16 cellular contexts compared by ENCODE assay signal in the genomic region with DNA sequence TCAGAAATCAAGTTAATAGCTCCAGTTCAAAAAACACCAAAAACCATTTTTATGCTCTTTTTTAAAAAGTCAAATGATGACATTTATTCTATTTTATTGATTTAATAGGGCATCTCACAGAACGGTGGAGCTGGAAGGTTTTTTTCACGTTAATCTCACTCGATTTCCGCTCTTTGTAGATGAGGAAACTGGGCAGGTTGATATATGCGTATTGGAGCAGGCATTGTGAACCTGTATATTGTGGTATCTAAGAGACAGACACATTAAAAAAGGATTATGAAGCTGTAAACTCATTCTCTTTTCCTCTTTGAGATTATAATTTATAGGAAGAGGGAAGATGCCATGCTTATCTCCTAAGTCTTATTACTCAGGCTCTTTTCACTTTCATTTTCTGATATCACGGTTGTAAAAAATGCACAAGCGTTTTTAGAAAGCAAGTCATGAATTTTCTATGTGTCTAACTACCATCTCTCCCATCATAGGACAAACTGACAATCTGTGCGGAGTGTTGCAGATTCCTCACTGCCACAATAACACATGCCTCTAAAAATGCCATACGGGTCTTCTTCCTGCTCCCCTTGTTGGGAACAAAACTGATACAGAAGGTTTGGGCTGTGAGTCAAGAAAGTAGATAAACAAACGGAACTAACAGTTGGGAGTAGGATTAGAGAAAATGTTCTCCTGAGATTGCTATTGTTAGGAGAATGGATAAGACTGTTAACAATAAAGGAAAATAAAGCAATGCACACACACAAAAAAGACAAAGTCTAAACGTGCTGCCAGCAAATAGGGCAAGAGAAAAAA.
A peak's percentile ranks its signal among the peaks of the same experiment; 100 is the strongest.
DNase-seq lines count a peak whose midpoint lies in the region; ATAC-seq and TF ChIP-seq lines count a peak whose summit lies in the region.
"Had no signal": no experiment of that assay in that cellular context is flagged by ENCODE, and none has a peak within 500 bp of the region (broad histone marks: within the 10 kb centered on the region; RNA-seq: fewer than 3 reads in every experiment).

No MANE protein-coding gene starts in this region.

- H3K4me1 ChIP-seq in GM23338 (ENCODE audit: insufficient read depth) = peaks cover 16% of the 10 kb centered on the region
- H3K4me1 ChIP-seq in PC-9 (replicated peaks; ENCODE audit: insufficient read depth) = no peaks in the 10 kb centered on the region
- H3K4me1 ChIP-seq in endodermal cell (ENCODE audit: control insufficient read depth, insufficient read depth, low read length) = no peaks in the 10 kb centered on the region
- peaks cover 0 to 2% of the 10 kb centered on the region in 2 donors for H3K4me1 ChIP-seq in neuronal stem cell (ENCODE audit: control insufficient read depth in 2 of 2, insufficient read depth in 1 of 2, low read depth in 1 of 2, low read length in 2 of 2)

- no peaks in the 10 kb centered on the region for H3K27me3 ChIP-seq in GM23338 (ENCODE audit: insufficient read depth)
- no peaks in the 10 kb centered on the region for H3K27me3 ChIP-seq in PC-9 (ENCODE audit: insufficient read depth, low read depth)
- no peaks in the 10 kb centered on the region for H3K27me3 ChIP-seq in endodermal cell (ENCODE audit: control insufficient read depth, insufficient read depth, low read length, poor library complexity, severe bottlenecking)
- H3K27me3 ChIP-seq in neuronal stem cell (ENCODE audit: control insufficient read depth in 3 of 3, insufficient read depth in 3 of 3, low read depth in 1 of 3, low read length in 3 of 3) = no peaks in the 10 kb centered on the region
- H3K27me3 ChIP-seq: ovary had no signal

- H3K27ac ChIP-seq in GM23338 (ENCODE audit: low read depth) = no peak overlapping the region
- no peak overlapping the region for H3K27ac ChIP-seq in PC-9
- H3K27ac ChIP-seq in endodermal cell (ENCODE audit: low read depth, low read length) = no peak overlapping the region
- H3K27ac ChIP-seq in neuronal stem cell (replicated peaks; ENCODE audit: low read length) = no peak overlapping the region
- H3K27ac ChIP-seq: ovary, skin epidermis had no signal

- no peak overlapping the region for H2BK15ac ChIP-seq in neuronal stem cell (ENCODE audit: low read length)

- no peak overlapping the region for H3K23ac ChIP-seq in neuronal stem cell (ENCODE audit: low read depth, low read length, poor library complexity)

- H3K9me3 ChIP-seq in PC-9 (ENCODE audit: insufficient read depth, low read depth) = no peaks in the 10 kb centered on the region; the same call in 1 of the 2 replicates
- peaks cover 25% of the 10 kb centered on the region for H3K9me3 ChIP-seq in endodermal cell (ENCODE audit: control insufficient read depth, low read length)
- peaks cover 3 to 10% of the 10 kb centered on the region in 2 donors for H3K9me3 ChIP-seq in neuronal stem cell (replicated peaks in 1 of 2; ENCODE audit: control insufficient read depth in 2 of 2, insufficient read depth in 1 of 2, low read depth in 1 of 2, low read length in 2 of 2)
- H3K9me3 ChIP-seq: ovary had no signal

- H3K4me2 ChIP-seq in GM23338 = no peak overlapping the region; the same call in 1 of the 2 replicates
- H3K4me2 ChIP-seq in PC-9 = peak overlapping the region; percentile 46
- H3K4me2 ChIP-seq in neuronal stem cell (ENCODE audit: insufficient read depth, low read length, poor library complexity, severe bottlenecking) = no peak overlapping the region

- peaks cover 12% of the 10 kb centered on the region; the same call in 2 of the 3 replicates for H3K36me3 Mint-ChIP-seq in GM23338 (ENCODE audit: low read depth)
- H3K36me3 Mint-ChIP-seq in endodermal cell (ENCODE audit: low read depth) = peaks cover 2% of the 10 kb centered on the region
- no peaks in the 10 kb centered on the region for H3K36me3 Mint-ChIP-seq in activated T-cell treated with anti-CD3 and anti-CD28 coated beads, Interleukin-2, amount 50 U/mL, for 24 hours (ENCODE audit: low read depth)
- H3K36me3 Mint-ChIP-seq: activated naive CD4-positive, alpha-beta T cell treated with anti-CD3 and anti-CD28 coated beads, Interleukin-2, amount 10 ng/mL, durations not matched to agents 7 days and 5 days; CD14-positive monocyte; stimulated activated naive B cell treated with anti-CD40 and anti-IgM and Interleukin-4, amounts not matched to agents 10 μg/mL and 1 μg/mL and 100 μg/mL, for 72 hours had no signal

- H2BK120ac ChIP-seq in neuronal stem cell (ENCODE audit: low read depth, low read length) = no peak overlapping the region

- H3K4me3 Mint-ChIP-seq in GM23338 (no peak overlapping the region), endodermal cell (peak overlapping the region; percentile 3)
- H3K4me3 Mint-ChIP-seq in activated T-cell treated with anti-CD3 and anti-CD28 coated beads, Interleukin-2, amount 50 U/mL, for 24 hours = no peak overlapping the region
- H3K4me3 Mint-ChIP-seq: activated naive CD4-positive, alpha-beta T cell treated with anti-CD3 and anti-CD28 coated beads, Interleukin-2, amount 10 ng/mL, durations not matched to agents 7 days and 5 days; CD14-positive monocyte; stimulated activated naive B cell treated with anti-CD40 and anti-IgM and Interleukin-4, amounts not matched to agents 10 μg/mL and 1 μg/mL and 100 μg/mL, for 72 hours had no signal

- H3K4ac ChIP-seq in neuronal stem cell (ENCODE audit: low read length) = no peak overlapping the region

- no peak overlapping the region for H3K4me3 ChIP-seq in GM23338
- H3K4me3 ChIP-seq in PC-9 = peak overlapping the region; percentile 33; the same call in 1 of the 2 replicates
- H3K4me3 ChIP-seq in endodermal cell (ENCODE audit: low read length) = no peak overlapping the region
- H3K4me3 ChIP-seq in neuronal stem cell (ENCODE audit: low read length in 2 of 2) = no peak overlapping the region
- H3K4me3 ChIP-seq: ovary, skin epidermis had no signal

- H3K36me3 ChIP-seq in GM23338 (ENCODE audit: insufficient read depth) (peaks cover 10% of the 10 kb centered on the region), PC-9 (ENCODE audit: low read depth) (no peaks in the 10 kb centered on the region), endodermal cell (ENCODE audit: control insufficient read depth, insufficient read depth, low read length) (no peaks in the 10 kb centered on the region), neuronal stem cell (replicated peaks in 1 of 2; ENCODE audit: control insufficient read depth in 2 of 2, insufficient read depth in 2 of 2, low read length in 2 of 2) (no peaks in the 10 kb centered on the region)
- H3K36me3 ChIP-seq: ovary had no signal

- H3F3A ChIP-seq in GM23338 (replicated peaks; ENCODE audit: low read depth) (no peaks in the 10 kb centered on the region), PC-9 (ENCODE audit: insufficient read depth, low read depth) (no peaks in the 10 kb centered on the region)

- WGBS in endodermal cell (ENCODE audit: insufficient coverage in 1 of 2, insufficient read length in 1 of 2), 2 experiments = 79 to 83% methylated on average over 8 to 11 of the region's 11 CpGs
- WGBS in neuronal stem cell (ENCODE audit: extremely low coverage in 2 of 2, insufficient read length in 2 of 2, insufficient replicate concordance in 1 of 2), 2 donors = no CpG with 5 or more reads among the region's 11 CpGs

- ATAC-seq in GM23338 = no peak
- ATAC-seq: stimulated activated naive B cell treated with anti-CD40 and anti-IgM and Interleukin-4, amounts not matched to agents 10 μg/mL and 1 μg/mL and 100 μg/mL, for 72 hours had no signal

- H3K9me3 Mint-ChIP-seq in GM23338 (peaks cover 13% of the 10 kb centered on the region), endodermal cell (peaks cover 15% of the 10 kb centered on the region)
- H3K9me3 Mint-ChIP-seq in activated T-cell treated with anti-CD3 and anti-CD28 coated beads, Interleukin-2, amount 50 U/mL, for 24 hours = peaks cover 11% of the 10 kb centered on the region

- no peak for TF ChIP-seq CTCF in GM23338 (conservative IDR thresholded peaks at IDR 0.05; ENCODE audit: low read depth in 2 of 2)
- no peak for TF ChIP-seq CTCF in PC-9 (conservative IDR thresholded peaks at IDR 0.05)
- no peak for TF ChIP-seq CTCF in endodermal cell (conservative IDR thresholded peaks at IDR 0.05)

- BruUV-seq in PC-9 (replicated peaks; lab: Mats Ljungman, UMichigan) = no TSS peak

- H4K20me1 ChIP-seq in GM23338 (replicated peaks; ENCODE audit: insufficient read depth) (no peaks in the 10 kb centered on the region), PC-9 (ENCODE audit: insufficient read depth) (no peaks in the 10 kb centered on the region)

- DNase-seq in GM23338 (ENCODE audit: low spot score) = no peak
- no peak for DNase-seq in PC-9
- no peak for DNase-seq in endodermal cell
- DNase-seq in neuronal stem cell (ENCODE audit: low spot score) = no peak
- no peak for DNase-seq in activated naive CD4-positive, alpha-beta T cell treated with Interleukin-2 at 50 U/mL for 16 hours
- DNase-seq in LoVo (ENCODE audit: low spot score) = no peak
- no peak for DNase-seq in T-helper 2 cell
- DNase-seq in activated T-cell treated with anti-CD3 and anti-CD28 coated beads, Interleukin-2, amount 50 U/mL, for 24 hours = no peak
- DNase-seq: activated naive CD4-positive, alpha-beta T cell treated with anti-CD3 and anti-CD28 coated beads, Interleukin-2, amount 10 ng/mL, durations not matched to agents 7 days and 5 days; GOT3; NCI-H1048; NCI-H2227 treated with DMSO at 0.1 percent for 48 hours; ovary; stimulated activated naive B cell treated with anti-CD40 and anti-IgM and Interleukin-4, amounts not matched to agents 10 μg/mL and 1 μg/mL and 100 μg/mL, for 72 hours had no signal

- CTCF ChIA-PET in PC-9 (lab: Charles Lee) = no interaction called here

- H3K27ac Mint-ChIP-seq in GM23338 (peak overlapping the region; percentile 60), endodermal cell (peak overlapping the region; percentile 1)
- H3K27ac Mint-ChIP-seq in activated T-cell treated with anti-CD3 and anti-CD28 coated beads, Interleukin-2, amount 50 U/mL, for 24 hours = no peak overlapping the region
- H3K27ac Mint-ChIP-seq: activated naive CD4-positive, alpha-beta T cell treated with anti-CD3 and anti-CD28 coated beads, Interleukin-2, amount 10 ng/mL, durations not matched to agents 7 days and 5 days; CD14-positive monocyte; stimulated activated naive B cell treated with anti-CD40 and anti-IgM and Interleukin-4, amounts not matched to agents 10 μg/mL and 1 μg/mL and 100 μg/mL, for 72 hours had no signal

- H3K27me3 Mint-ChIP-seq in GM23338 (ENCODE audit: insufficient read depth, low read depth, poor library complexity) = no peaks in the 10 kb centered on the region
- H3K27me3 Mint-ChIP-seq in endodermal cell (ENCODE audit: insufficient read depth) = no peaks in the 10 kb centered on the region
- H3K27me3 Mint-ChIP-seq in activated T-cell treated with anti-CD3 and anti-CD28 coated beads, Interleukin-2, amount 50 U/mL, for 24 hours = no peaks in the 10 kb centered on the region
- H3K27me3 Mint-ChIP-seq: activated naive CD4-positive, alpha-beta T cell treated with anti-CD3 and anti-CD28 coated beads, Interleukin-2, amount 10 ng/mL, durations not matched to agents 7 days and 5 days; stimulated activated naive B cell treated with anti-CD40 and anti-IgM and Interleukin-4, amounts not matched to agents 10 μg/mL and 1 μg/mL and 100 μg/mL, for 72 hours had no signal

- no peak overlapping the region for H2BK12ac ChIP-seq in neuronal stem cell (ENCODE audit: low read length)

- no peaks in the 10 kb centered on the region for H3K79me1 ChIP-seq in neuronal stem cell (ENCODE audit: low read depth, low read length)

- no peaks in the 10 kb centered on the region for H3K9me2 ChIP-seq in GM23338 (ENCODE audit: insufficient read depth)
- H3K9me2 ChIP-seq in PC-9 (ENCODE audit: insufficient read depth) = no peaks in the 10 kb centered on the region

- POLR2A ChIA-PET in PC-9 (lab: Charles Lee; ENCODE audit: unreplicated experiment) = interaction anchor here (0.5 kb wide), 1 partner anchor 1470 kb away, joined by 10 read pairs; no protein-coding TSS in a partner anchor

- H3K79me2 ChIP-seq in GM23338 (replicated peaks; ENCODE audit: insufficient read depth) = no peaks in the 10 kb centered on the region
- H3K79me2 ChIP-seq in PC-9 (ENCODE audit: low read depth) = no peaks in the 10 kb centered on the region

- H2BK5ac ChIP-seq in neuronal stem cell (ENCODE audit: low read length) = no peak overlapping the region

- no peak overlapping the region for H4K8ac ChIP-seq in neuronal stem cell (ENCODE audit: low read depth, low read length)

- no peak overlapping the region for H3K14ac ChIP-seq in neuronal stem cell (ENCODE audit: low read length)

- H4K91ac ChIP-seq in neuronal stem cell (ENCODE audit: low read depth, low read length, poor library complexity) = no peak overlapping the region

- peak overlapping the region; percentile 56; the same call in 1 of the 2 replicates for H2AFZ ChIP-seq in GM23338
- no peak overlapping the region; the same call in 1 of the 2 replicates for H2AFZ ChIP-seq in PC-9
- peak overlapping the region; percentile 52 for H2AFZ ChIP-seq in neuronal stem cell (ENCODE audit: low read length)

- H3K4me1 Mint-ChIP-seq in GM23338 (peaks cover 12% of the 10 kb centered on the region), endodermal cell (peaks cover 27% of the 10 kb centered on the region)
- H3K4me1 Mint-ChIP-seq in activated T-cell treated with anti-CD3 and anti-CD28 coated beads, Interleukin-2, amount 50 U/mL, for 24 hours (ENCODE audit: low read depth) = no peaks in the 10 kb centered on the region
- H3K4me1 Mint-ChIP-seq: activated naive CD4-positive, alpha-beta T cell treated with anti-CD3 and anti-CD28 coated beads, Interleukin-2, amount 10 ng/mL, durations not matched to agents 7 days and 5 days; CD14-positive monocyte; stimulated activated naive B cell treated with anti-CD40 and anti-IgM and Interleukin-4, amounts not matched to agents 10 μg/mL and 1 μg/mL and 100 μg/mL, for 72 hours had no signal

- no peak overlapping the region for H3K18ac ChIP-seq in neuronal stem cell (ENCODE audit: low read length)

- H3K9ac ChIP-seq in endodermal cell (ENCODE audit: extremely low read depth, low read length, poor library complexity, severe bottlenecking) = no peak overlapping the region
- no peak overlapping the region for H3K9ac ChIP-seq in neuronal stem cell (ENCODE audit: low read depth, low read length, poor library complexity)

- no peak overlapping the region for H2AK5ac ChIP-seq in neuronal stem cell (ENCODE audit: low read depth, low read length)

- intact Hi-C loops in PC-9 (cut with micrococcal nuclease; ENCODE audit: unreplicated experiment) = no loop called here
